ENCODE assay signal across 8 cellular contexts in genomic region chr20:18507218-18508191, GRCh38. TPM values are rescaled to one million over a fixed set of nuclear protein-coding genes. Genes with fewer than 3 reads are reported as not detected.
DNase-seq lines count a peak whose midpoint lies in the region; ATAC-seq, FAIRE-seq and TF ChIP-seq lines count a peak whose summit lies in the region.

TSS of gene SEC23B (plus strand) at chr20:18507940. CDS start at chr20:18510836, 2,896 bp downstream.

- TF ChIP-seq RAD21 in HepG2 (CRISPR knock-in tag; IDR thresholded peaks at IDR 0.05): 0 out of 2 replicates have a peak, but pooled peaks have one; percentile 33

- TF ChIP-seq POLR2A in HepG2 (IDR thresholded peaks at IDR 0.05; ENCODE audit: insufficient read depth in 1 of 2, low read depth in 2 of 2, low read length in 2 of 2): peak; percentile 90 to 95

- H3K4me1 Mint-ChIP-seq in activated CD4-positive, alpha-beta memory T cell treated with anti-CD3 and anti-CD28 coated beads for 36 hours (ENCODE audit: low read depth): peaks cover 40% of the 10 kb centered on the region

- DNase-seq in CD1c-positive myeloid dendritic cell (ENCODE audit: extremely low spot score): peak; percentile 98
- peak; percentile 95 for DNase-seq in NCI-H82 treated with DMSO at 0.1 percent for 48 hours (lab: John Stamatoyannopoulos, UW; ENCODE audit: unreplicated experiment)
- peak; percentile 99 for DNase-seq in activated CD4-positive, alpha-beta memory T cell treated with anti-CD3 and anti-CD28 coated beads for 36 hours
- DNase-seq in dermis microvascular lymphatic vessel endothelial cell (ENCODE audit: low read depth in 2 of 2): peak; percentile 97 to 98
- peak; percentile 99 for DNase-seq in HepG2 (ENCODE audit: low spot score)
- peak; percentile 97 for DNase-seq in stimulated activated CD4-positive, alpha-beta T cell treated with anti-CD3 and anti-CD28 coated beads, Interleukin-4, amount 100 ng/mL, for 1 hour

- TF ChIP-seq CTCF in HepG2 (CRISPR knock-in tag; IDR thresholded peaks at IDR 0.05): no peak

- BruUV-seq in HepG2 (replicated peaks; lab: Mats Ljungman, UMichigan): TSS peak; percentile 97

- H3K4me3 Mint-ChIP-seq in activated CD4-positive, alpha-beta memory T cell treated with anti-CD3 and anti-CD28 coated beads for 36 hours: peak within 1 kb of the TSS; percentile 96

- H3K36me3 Mint-ChIP-seq in activated CD4-positive, alpha-beta memory T cell treated with anti-CD3 and anti-CD28 coated beads for 36 hours: peaks cover 33% of the 10 kb centered on the region

- H3K4me1 ChIP-seq in HepG2 (ENCODE audit: insufficient read depth, low read length): peaks cover 44% of the 10 kb centered on the region

- H3K9ac ChIP-seq in HepG2 (ENCODE audit: insufficient read depth, low read depth, low read length): peak within 1 kb of the TSS; percentile 95

- peak within 1 kb of the TSS; percentile 95 for H3K27ac ChIP-seq in HepG2 (ENCODE audit: extremely low read length, insufficient read depth, low read length)

- H2AFZ ChIP-seq in HepG2 (ENCODE audit: low read length): peak within 1 kb of the TSS; percentile 92

- H3K9me3 Mint-ChIP-seq in activated CD4-positive, alpha-beta memory T cell treated with anti-CD3 and anti-CD28 coated beads for 36 hours: no peaks in the 10 kb centered on the region

- in situ Hi-C loops in HepG2 (cut with HindIII; ENCODE audit: extremely low pct_ligation_motif_present, low pct_unique_long_range_greater_than_20kb): no loop called here

- no peaks in the 10 kb centered on the region for H3K27me3 Mint-ChIP-seq in activated CD4-positive, alpha-beta memory T cell treated with anti-CD3 and anti-CD28 coated beads for 36 hours

- intact Hi-C loops in activated CD4-positive, alpha-beta memory T cell treated with anti-CD3 and anti-CD28 coated beads for 36 hours (cut with micrococcal nuclease): loop anchor here (1.0 to 5.0 kb wide), 9 partner anchors 10 to 1003 kb away; partner anchors contain the start of genes DTD1, DZANK1, KAT14 and MGME1
- intact Hi-C loops in HepG2 (cut with micrococcal nuclease; ENCODE audit: unreplicated experiment): loop anchor here (1.0 to 5.0 kb wide), 7 partner anchors 10 to 219 kb away; partner anchors contain the start of genes DZANK1, POLR3F, RBBP9 and SMIM26

- H4K20me1 ChIP-seq in HepG2 (ENCODE audit: insufficient read depth, low read length): no peaks in the 10 kb centered on the region

- WGBS in HepG2 (ENCODE audit: low lambda C conversion rate): 1% methylated on average over 67 of the region's 69 CpGs

- peaks cover 5 to 17% of the 10 kb centered on the region in 2 experiments for H3K36me3 ChIP-seq in HepG2 (replicated peaks in 1 of 2; ENCODE audit: control insufficient read depth in 1 of 2, insufficient read depth in 2 of 2, low read length in 2 of 2)

- peak within 1 kb of the TSS; percentile 96 for H3K4me2 ChIP-seq in HepG2 (ENCODE audit: low read depth, low read length)

- peak; percentile 94 for ATAC-seq in GM19438 (IDR thresholded peaks at IDR 0.05; ENCODE audit: low read depth, unreplicated experiment)
- ATAC-seq in HG03575 (IDR thresholded peaks at IDR 0.05; ENCODE audit: extremely low read depth, insufficient number of reproducible peaks, low FRiP score, unreplicated experiment): peak; percentile 83
- ATAC-seq in HepG2: peak; percentile 98

- peak; percentile 93 for FAIRE-seq in HepG2 (lab: Jason Lieb, UNC)

- TF ChIP-seq EP300 in HepG2 (IDR thresholded peaks at IDR 0.05; ENCODE audit: low read depth in 2 of 2, low read length in 2 of 2) (no peak; a peak in 1 of 4 replicates), HepG2 (CRISPR knock-in tag; IDR thresholded peaks at IDR 0.05; ENCODE audit: borderline replicate concordance) (peak; percentile 76)

- H3K4me3 ChIP-seq in HepG2 (replicated peaks in 1 of 3; ENCODE audit: insufficient read depth in 1 of 3, low read depth in 2 of 3, low read length in 3 of 3): peak within 1 kb of the TSS; percentile 76 to 88 (median 87)

- peak within 1 kb of the TSS; percentile 97 for H3K27ac Mint-ChIP-seq in activated CD4-positive, alpha-beta memory T cell treated with anti-CD3 and anti-CD28 coated beads for 36 hours

- H3K79me2 ChIP-seq in HepG2 (ENCODE audit: insufficient read depth, low read length): peaks cover 17% of the 10 kb centered on the region

- POLR2A ChIA-PET in activated CD4-positive, alpha-beta memory T cell treated with anti-CD3 and anti-CD28 coated beads for 36 hours (lab: Charles Lee): interaction anchor here (0.8 to 3.6 kb wide), 10 partner anchors 8 to 538 kb away, joined by 3 to 57 read pairs (median 4); partner anchors contain the start of genes DZANK1, KAT14, MGME1 and PET117
- POLR2A ChIA-PET in HepG2 (lab: Yijun Ruan, JAX): interaction anchor here (0.6 to 4.8 kb wide), 42 partner anchors 8 to 938 kb away, joined by 3 to 215 read pairs (median 4); partner anchors contain the start of genes DSTN, DTD1, DZANK1 and KAT14

- no peaks in the 10 kb centered on the region; a peak in 1 of 5 replicates for H3K27me3 ChIP-seq in HepG2 (ENCODE audit: control insufficient read depth in 1 of 2, insufficient read depth in 2 of 2, low read length in 2 of 2)

- H3K9me3 ChIP-seq in HepG2 (ENCODE audit: low read length): no peaks in the 10 kb centered on the region

- CTCF ChIA-PET in activated CD4-positive, alpha-beta memory T cell treated with anti-CD3 and anti-CD28 coated beads for 36 hours (lab: Charles Lee): interaction anchor here (0.9 to 2.2 kb wide), 4 partner anchors 11 to 825 kb away, joined by 6 to 12 read pairs (median 9); partner anchors contain the start of genes DZANK1, POLR3F, RBBP9 and RRBP1
- CTCF ChIA-PET in HepG2 (lab: Yijun Ruan, JAX; ENCODE audit: low intra/inter-chr PET ratio, low total read pairs): no interaction called here

TF ChIP-seq in HepG2, 621 proteins besides CTCF, POLR2A, EP300 and RAD21 (continues in another document):
- TF ChIP-seq ARNTL (CRISPR knock-in tag; IDR thresholded peaks at IDR 0.05): peak; percentile 71
- no peak for TF ChIP-seq NFE2L1 (CRISPR knock-in tag; IDR thresholded peaks at IDR 0.05; ENCODE audit: borderline replicate concordance)
- TF ChIP-seq PHF8 (CRISPR knock-in tag; IDR thresholded peaks at IDR 0.05): peak; percentile 98
- TF ChIP-seq ZNF333 (CRISPR knock-in tag; IDR thresholded peaks at IDR 0.05; ENCODE audit: borderline replicate concordance): 0 out of 2 replicates have a peak, but pooled peaks have one; percentile 18
- peak; percentile 95 for TF ChIP-seq ZNF543 (CRISPR knock-in tag; IDR thresholded peaks at IDR 0.05)
- 0 out of 2 replicates have a peak, but pooled peaks have one; percentile 4 for TF ChIP-seq FOXK2 (IDR thresholded peaks at IDR 0.05)
- TF ChIP-seq SKI (IDR thresholded peaks at IDR 0.05; ENCODE audit: partially characterized antibody): no peak
- peak; percentile 39 for TF ChIP-seq E2F5 (CRISPR knock-in tag; conservative IDR thresholded peaks at IDR 0.05)
- no peak for TF ChIP-seq SUZ12 (IDR thresholded peaks at IDR 0.05; ENCODE audit: low read depth, low read length)

RNA-seq across cellular contexts. Expression of gene SEC23B, which starts in this region (rescaled TPM):
- 10 to 100 TPM; 90.6 to 97.1 TPM for total RNA-seq in activated CD4-positive, alpha-beta memory T cell treated with anti-CD3 and anti-CD28 coated beads for 36 hours
- total RNA-seq in dermis microvascular lymphatic vessel endothelial cell (33.5 and 39.4 TPM in 2 replicates), HepG2 (2016; rRNA removed; fragmentation: Illumina TruSeq; extraction: Trizol) (120 and 178 TPM in 2 replicates)
- total RNA-seq in HepG2 (2016; cell fraction: cytosol; rRNA removed; fragmentation: Illumina TruSeq; extraction: Trizol; ENCODE audit: low read depth): 23.7 and 30.1 TPM in 2 replicates
- 116 and 173 TPM in 2 replicates for total RNA-seq in HepG2 (2016; cell fraction: insoluble cytoplasmic fraction; rRNA removed; fragmentation: Illumina TruSeq; extraction: Trizol)
- total RNA-seq in HepG2 (2016; cell fraction: membrane; rRNA removed; fragmentation: Illumina TruSeq; extraction: Trizol): 36.5 and 38.6 TPM in 2 replicates
- total RNA-seq in HepG2 (2016; cell fraction: nucleus; rRNA removed; fragmentation: Illumina TruSeq; extraction: Trizol): 68.1 and 72.2 TPM in 2 replicates
- 105 and 114 TPM in 2 replicates for polyA plus RNA-seq in HepG2 (2011; rRNA removed)
- 96.7 and 107 TPM in 2 replicates for polyA plus RNA-seq in HepG2 (2011; cell fraction: cytosol; rRNA removed)
- polyA plus RNA-seq in HepG2 (2011; cell fraction: nucleus; rRNA removed): 46.9 and 60.2 TPM in 2 replicates
- 64.6 and 76.1 TPM in 2 replicates for polyA plus RNA-seq in HepG2 (2012)
- polyA plus RNA-seq in HepG2 (2016; cell fraction: cytosol; fragmentation: Illumina TruSeq; extraction: Trizol; ENCODE audit: low read depth): 5.2 and 5.6 TPM in 2 replicates
- polyA plus RNA-seq in HepG2 (2016; cell fraction: insoluble cytoplasmic fraction; fragmentation: Illumina TruSeq; extraction: Trizol; ENCODE audit: low read depth): 150 and 160 TPM in 2 replicates
- polyA plus RNA-seq in HepG2 (2016; cell fraction: membrane; fragmentation: Illumina TruSeq; extraction: Trizol; ENCODE audit: low read depth): 14.5 TPM in 2 replicates
- 69.1 and 76.6 TPM in 2 replicates for polyA plus RNA-seq in HepG2 (2016; cell fraction: nucleus; fragmentation: Illumina TruSeq; extraction: Trizol; ENCODE audit: insufficient read depth, low read depth)
- polyA minus RNA-seq in HepG2 (2011; rRNA and poly(A)+ RNA removed; ENCODE audit: low replicate concordance): 85.8 and 156 TPM in 2 replicates
- polyA minus RNA-seq in HepG2 (2011; cell fraction: cytosol; rRNA and poly(A)+ RNA removed): 66.9 and 68.1 TPM in 2 replicates
- 79.2 and 99.8 TPM in 2 replicates for polyA minus RNA-seq in HepG2 (2011; cell fraction: nucleus; rRNA and poly(A)+ RNA removed)

Comparison
In these comparisons a context has a peak if more than half of its experiments do, and no peak if none do; other contexts are left out.
1. Peak in every context shown above with its lines: DNase-seq, ATAC-seq, H3K4me3 ChIP-seq and H3K27ac ChIP-seq.